ENCODE assay signal across 8 cellular contexts in the genomic region with DNA sequence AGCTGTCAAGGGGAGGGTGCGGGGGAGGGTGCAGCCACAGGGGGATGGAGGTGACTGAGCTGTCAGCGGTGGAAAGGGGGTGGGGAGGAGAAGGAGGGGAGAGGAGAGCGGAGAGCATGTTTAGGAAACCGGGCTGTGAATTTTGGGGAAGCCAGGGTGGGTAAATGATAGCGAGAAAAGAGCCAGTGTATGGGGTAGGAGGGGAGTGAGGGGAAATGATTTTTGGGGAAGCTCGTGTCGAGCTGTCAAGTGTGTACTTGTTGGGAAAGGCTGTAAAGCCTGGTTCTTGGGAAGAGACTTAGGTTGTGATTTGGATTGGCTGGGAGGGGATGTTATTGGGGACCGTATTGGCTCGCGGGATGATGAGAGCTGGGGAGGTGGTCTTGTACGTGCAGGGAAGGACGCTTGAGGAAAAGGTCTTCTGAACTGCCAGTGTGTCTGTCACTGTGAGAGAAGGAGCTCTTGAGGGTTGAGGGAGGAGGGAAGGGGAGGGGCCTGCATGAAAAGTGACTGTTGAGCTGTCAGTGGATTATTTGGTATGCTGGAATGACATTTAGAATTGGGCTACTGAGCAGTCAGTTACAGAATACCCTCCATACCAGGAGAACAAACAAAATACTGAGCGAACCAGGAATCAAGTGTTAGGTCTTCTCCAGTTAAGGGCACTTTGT. TPM values are rescaled to one million over a fixed set of nuclear protein-coding genes. Genes with fewer than 3 reads are reported as not detected.
A peak's percentile ranks its signal among the peaks of the same experiment; 100 is the strongest.
DNase-seq lines count a peak whose midpoint lies in the region; ATAC-seq and TF ChIP-seq lines count a peak whose summit lies in the region.

No MANE protein-coding gene starts in this region.

- no peaks in the 10 kb centered on the region for H3K27me3 ChIP-seq in mucosa of rectum (ENCODE audit: control insufficient read depth in 2 of 2, insufficient read depth in 2 of 2, low read length in 2 of 2)

- H3K9me3 ChIP-seq in mucosa of rectum (ENCODE audit: control insufficient read depth in 2 of 2, low read length in 2 of 2): no peaks in the 10 kb centered on the region

- DNase-seq in EL: peak; percentile 67
- DNase-seq in NCI-H526 (lab: John Stamatoyannopoulos, UW): peak; percentile 35 to 57
- peak; percentile 27 for DNase-seq in activated T-cell treated with anti-CD3 and anti-CD28 coated beads for 1 hour (ENCODE audit: low read depth)
- DNase-seq in epithelial cell of proximal tubule (ENCODE audit: low read depth): no peak
- peak; percentile 61 for DNase-seq in stimulated activated naive CD8-positive, alpha-beta T cell treated with anti-CD3 and anti-CD28 coated beads, Interleukin-15, Interleukin-2, amounts not matched to agents 100 U/mL and 50 U/mL, for 24 hours
- no peak for DNase-seq in GOT3 (lab: John Stamatoyannopoulos, UW)

- H3K36me3 ChIP-seq in mucosa of rectum (ENCODE audit: control insufficient read depth in 2 of 2, insufficient read depth in 2 of 2, low read length in 2 of 2): no peaks in the 10 kb centered on the region

- TF ChIP-seq CTCF in epithelial cell of proximal tubule (conservative IDR thresholded peaks at IDR 0.05; ENCODE audit: low read depth, low read length): no peak

- H3K4me1 ChIP-seq in mucosa of rectum (ENCODE audit: control insufficient read depth in 2 of 2, insufficient read depth in 2 of 2, low read length in 2 of 2): peaks cover 9 to 24% of the 10 kb centered on the region in 2 donors

- H3K4me3 ChIP-seq in epithelial cell of proximal tubule (ENCODE audit: low read depth, low read length): peak overlapping the region; percentile 77
- peak overlapping the region; percentile 78 to 83 for H3K4me3 ChIP-seq in mucosa of rectum (ENCODE audit: low read length in 2 of 2)

- H3K27ac ChIP-seq in mucosa of rectum (ENCODE audit: low read depth in 2 of 2, low read length in 2 of 2): peak overlapping the region; percentile 75 to 87

- ATAC-seq in HG02610 (IDR thresholded peaks at IDR 0.05; ENCODE audit: unreplicated experiment): peak; percentile 4
- ATAC-seq in stimulated activated naive CD8-positive, alpha-beta T cell treated with anti-CD3 and anti-CD28 coated beads, Interleukin-15, Interleukin-2, amounts not matched to agents 100 U/mL and 50 U/mL, for 24 hours: peak; percentile 58

- H3K9ac ChIP-seq in mucosa of rectum (ENCODE audit: low read depth in 1 of 2, low read length in 2 of 2): peak overlapping the region; percentile 48 to 72

RNA-seq across cellular contexts. Expression of a gene that starts 1.0 kb away (rescaled TPM):
- total RNA-seq in epithelial cell of proximal tubule: 10.7 and 12.8 TPM in 2 replicates

RNA-seq across cellular contexts. Expression of a gene that starts 3.6 kb away (rescaled TPM):
- 76.0 and 90.0 TPM in 2 replicates for total RNA-seq in epithelial cell of proximal tubule

RNA-seq across cellular contexts. Expression of a gene that starts 29.6 kb away (rescaled TPM):
- total RNA-seq in epithelial cell of proximal tubule: 101 and 110 TPM in 2 replicates

Comparison
In these comparisons a context has a peak if more than half of its experiments do, and no peak if none do; other contexts are left out.
1. DNase-seq: peak in EL (single experiment), NCI-H526 (2 of 2), activated T-cell treated with anti-CD3 and anti-CD28 coated beads for 1 hour (single experiment) and stimulated activated naive CD8-positive, alpha-beta T cell treated with anti-CD3 and anti-CD28 coated beads, Interleukin-15, Interleukin-2, amounts not matched to agents 100 U/mL and 50 U/mL, for 24 hours (single experiment); none in epithelial cell of proximal tubule (single experiment) and GOT3 (single experiment).